In the genomic region with DNA sequence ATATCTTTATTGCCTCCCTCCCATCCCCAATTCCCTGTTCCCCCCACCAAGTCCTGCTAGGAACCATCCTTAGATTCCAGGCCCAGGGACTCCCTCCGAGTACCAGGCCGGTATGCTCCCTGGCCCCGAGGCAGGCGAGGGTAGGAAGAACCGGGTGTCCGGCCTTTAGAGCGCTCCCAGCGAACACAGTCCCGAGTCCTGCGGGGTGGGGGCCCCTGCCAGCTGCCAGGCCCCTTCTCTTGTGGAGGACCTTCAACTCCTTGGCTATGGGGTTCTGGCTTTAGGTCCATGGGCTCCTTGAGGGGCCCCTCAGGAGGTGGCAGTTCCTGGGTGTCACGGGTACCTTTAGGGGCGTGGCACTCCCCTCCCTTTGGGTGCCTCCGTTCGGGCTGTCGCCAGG, we compare ENCODE assay signal across 29 cellular contexts.
"Had no signal": no experiment of that assay in that cellular context is flagged by ENCODE, and none has a peak within 500 bp of the region (broad histone marks: within the 10 kb centered on the region; RNA-seq: fewer than 3 reads in every experiment).

No MANE protein-coding gene starts in this region.

- H3K36me3 ChIP-seq: ovary, uterus had no signal

- H3K4me1 ChIP-seq: foreskin keratinocyte had no signal

- H3K9me3 Mint-ChIP-seq: dendritic cell treated with granulocyte-macrophage colony-stimulating factor and Interleukin-4, amounts not matched to agents 40 ng/mL and 50 ng/mL, for 4 days; endodermal cell; naive thymus-derived CD8-positive, alpha-beta T cell; nephron progenitor cell; stimulated activated naive CD8-positive, alpha-beta T cell treated with anti-CD3 and anti-CD28 coated beads, Interleukin-15, amount 100 ng/mL, for 72 hours had no signal

- H3K27ac Mint-ChIP-seq: dendritic cell treated with granulocyte-macrophage colony-stimulating factor and Interleukin-4, amounts not matched to agents 40 ng/mL and 50 ng/mL, for 4 days; endodermal cell; nephron progenitor cell; stimulated activated naive CD8-positive, alpha-beta T cell treated with anti-CD3 and anti-CD28 coated beads, Interleukin-15, amount 100 ng/mL, for 72 hours had no signal

- FAIRE-seq: colon, endothelial cell of umbilical vein, islet of Langerhans, small intestine had no signal

- DNase-seq: effector CD8-positive, alpha-beta T cell; endodermal cell; foreskin keratinocyte; heart left ventricle; left cardiac atrium; left lung; lower lobe of right lung; naive thymus-derived CD8-positive, alpha-beta T cell; nephron progenitor cell; occipital lobe; ovary; psoas muscle; right cardiac atrium; small intestine; stimulated activated CD4-positive, alpha-beta T cell treated with anti-CD3 and anti-CD28 coated beads, Interleukin-15, amount 100 ng/mL, for 24 hours; stimulated activated CD4-positive, alpha-beta T cell treated with anti-CD3 and anti-CD28 coated beads, Interleukin-2, amount 100 ng/mL, for 48 hours; stimulated activated naive CD4-positive, alpha-beta T cell; stimulated activated naive CD8-positive, alpha-beta T cell treated with anti-CD3 and anti-CD28 coated beads, Interleukin-15, amount 100 ng/mL, for 72 hours; transverse colon; upper lobe of right lung; uterus had no signal

- H3K4me2 ChIP-seq: hepatocyte had no signal

- H3K27ac ChIP-seq: esophagus muscularis mucosa, foreskin keratinocyte, gastroesophageal sphincter, heart left ventricle, hepatocyte, left lung, lower lobe of right lung, ovary, psoas muscle, suprapubic skin, transverse colon, upper lobe of right lung, uterus had no signal

- H2AFZ ChIP-seq: hepatocyte had no signal

- ATAC-seq: foreskin keratinocyte; gastroesophageal sphincter; heart left ventricle; left cardiac atrium; left lung; lower lobe of right lung; naive thymus-derived CD8-positive, alpha-beta T cell; psoas muscle; right cardiac atrium; stimulated activated naive CD8-positive, alpha-beta T cell treated with anti-CD3 and anti-CD28 coated beads, Interleukin-15, amount 100 ng/mL, for 72 hours; upper lobe of right lung had no signal

- H3K9me3 ChIP-seq: esophagus muscularis mucosa, gastroesophageal sphincter, heart left ventricle, left lung, lower lobe of right lung, ovary, psoas muscle, suprapubic skin, transverse colon, upper lobe of right lung, uterus had no signal

- H3K27me3 Mint-ChIP-seq: dendritic cell treated with granulocyte-macrophage colony-stimulating factor and Interleukin-4, amounts not matched to agents 40 ng/mL and 50 ng/mL, for 4 days; naive thymus-derived CD8-positive, alpha-beta T cell; stimulated activated naive CD8-positive, alpha-beta T cell treated with anti-CD3 and anti-CD28 coated beads, Interleukin-15, amount 100 ng/mL, for 72 hours had no signal

- H3K27me3 ChIP-seq: esophagus muscularis mucosa, foreskin keratinocyte, gastroesophageal sphincter, heart left ventricle, hepatocyte, left lung, ovary, suprapubic skin, transverse colon, upper lobe of right lung, uterus had no signal

- H3K4me3 ChIP-seq: esophagus muscularis mucosa, gastroesophageal sphincter, heart left ventricle, hepatocyte, left lung, lower lobe of right lung, ovary, psoas muscle, suprapubic skin, transverse colon, upper lobe of right lung, uterus had no signal

- H3K4me3 Mint-ChIP-seq: dendritic cell treated with granulocyte-macrophage colony-stimulating factor and Interleukin-4, amounts not matched to agents 40 ng/mL and 50 ng/mL, for 4 days; endodermal cell; naive thymus-derived CD8-positive, alpha-beta T cell; nephron progenitor cell; stimulated activated naive CD8-positive, alpha-beta T cell treated with anti-CD3 and anti-CD28 coated beads, Interleukin-15, amount 100 ng/mL, for 72 hours had no signal
